8 cellular contexts compared by ENCODE assay signal in the genomic region with DNA sequence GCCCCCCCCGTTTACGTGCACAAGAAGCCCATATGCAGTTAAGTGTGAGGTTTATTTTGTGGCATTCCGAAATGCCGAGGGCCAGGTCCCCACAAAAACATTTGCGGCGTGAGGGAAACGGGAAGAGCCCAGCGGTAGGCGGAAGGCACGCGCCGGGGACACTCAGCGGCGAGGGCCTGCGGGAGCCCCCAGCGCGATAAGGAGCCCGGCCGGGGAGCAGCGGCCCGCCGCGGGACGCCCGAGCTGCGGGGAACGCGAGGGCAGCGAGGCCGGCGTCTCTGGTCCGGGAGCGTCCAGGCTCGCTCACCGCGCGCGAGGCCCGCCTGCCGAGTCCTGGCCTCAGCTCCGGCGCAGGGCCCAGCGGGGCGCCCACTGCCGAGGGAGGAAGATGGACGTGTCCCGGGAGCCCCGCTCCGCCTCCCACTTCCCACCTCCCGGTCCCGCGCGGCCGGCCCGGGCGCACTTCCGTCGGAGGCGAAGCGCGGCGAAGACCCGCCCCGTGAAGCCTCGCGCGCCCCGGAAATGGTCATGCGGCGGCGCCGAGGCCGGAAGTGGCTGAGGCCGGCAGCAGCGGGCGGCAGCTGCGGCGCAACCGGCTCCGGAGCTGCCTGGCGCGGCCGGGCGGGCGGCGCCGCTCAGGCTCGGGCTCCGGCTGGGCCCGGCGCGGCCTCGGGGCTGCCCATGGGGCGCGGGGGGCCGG. TPM values are rescaled to one million over a fixed set of nuclear protein-coding genes. Genes with fewer than 3 reads are reported as not detected.
DNase-seq lines count a peak whose midpoint lies in the region; ATAC-seq and TF ChIP-seq lines count a peak whose summit lies in the region.

A gene with protein sequence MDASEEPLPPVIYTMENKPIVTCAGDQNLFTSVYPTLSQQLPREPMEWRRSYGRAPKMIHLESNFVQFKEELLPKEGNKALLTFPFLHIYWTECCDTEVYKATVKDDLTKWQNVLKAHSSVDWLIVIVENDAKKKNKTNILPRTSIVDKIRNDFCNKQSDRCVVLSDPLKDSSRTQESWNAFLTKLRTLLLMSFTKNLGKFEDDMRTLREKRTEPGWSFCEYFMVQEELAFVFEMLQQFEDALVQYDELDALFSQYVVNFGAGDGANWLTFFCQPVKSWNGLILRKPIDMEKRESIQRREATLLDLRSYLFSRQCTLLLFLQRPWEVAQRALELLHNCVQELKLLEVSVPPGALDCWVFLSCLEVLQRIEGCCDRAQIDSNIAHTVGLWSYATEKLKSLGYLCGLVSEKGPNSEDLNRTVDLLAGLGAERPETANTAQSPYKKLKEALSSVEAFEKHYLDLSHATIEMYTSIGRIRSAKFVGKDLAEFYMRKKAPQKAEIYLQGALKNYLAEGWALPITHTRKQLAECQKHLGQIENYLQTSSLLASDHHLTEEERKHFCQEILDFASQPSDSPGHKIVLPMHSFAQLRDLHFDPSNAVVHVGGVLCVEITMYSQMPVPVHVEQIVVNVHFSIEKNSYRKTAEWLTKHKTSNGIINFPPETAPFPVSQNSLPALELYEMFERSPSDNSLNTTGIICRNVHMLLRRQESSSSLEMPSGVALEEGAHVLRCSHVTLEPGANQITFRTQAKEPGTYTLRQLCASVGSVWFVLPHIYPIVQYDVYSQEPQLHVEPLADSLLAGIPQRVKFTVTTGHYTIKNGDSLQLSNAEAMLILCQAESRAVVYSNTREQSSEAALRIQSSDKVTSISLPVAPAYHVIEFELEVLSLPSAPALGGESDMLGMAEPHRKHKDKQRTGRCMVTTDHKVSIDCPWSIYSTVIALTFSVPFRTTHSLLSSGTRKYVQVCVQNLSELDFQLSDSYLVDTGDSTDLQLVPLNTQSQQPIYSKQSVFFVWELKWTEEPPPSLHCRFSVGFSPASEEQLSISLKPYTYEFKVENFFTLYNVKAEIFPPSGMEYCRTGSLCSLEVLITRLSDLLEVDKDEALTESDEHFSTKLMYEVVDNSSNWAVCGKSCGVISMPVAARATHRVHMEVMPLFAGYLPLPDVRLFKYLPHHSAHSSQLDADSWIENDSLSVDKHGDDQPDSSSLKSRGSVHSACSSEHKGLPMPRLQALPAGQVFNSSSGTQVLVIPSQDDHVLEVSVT (plus strand): TSS at position 536 of the 700 bp plus-strand sequence. CDS start 185 bp downstream, outside the sequence.

- H3K27me3 Mint-ChIP-seq in natural killer cell treated with Interleukin-12 subunit alpha and Interleukin-12 subunit beta and Interleukin-15 and Interleukin-18, amount 100 ng/mL, for 72 hours, result no peaks in the 10 kb centered on the region

- peak within 1 kb of the TSS; percentile 99 for H3K4me3 Mint-ChIP-seq in natural killer cell treated with Interleukin-12 subunit alpha and Interleukin-12 subunit beta and Interleukin-15 and Interleukin-18, amount 100 ng/mL, for 72 hours

- H3K27ac ChIP-seq in RWPE1, result peak within 1 kb of the TSS; percentile 88

- no peaks in the 10 kb centered on the region for H3K9me3 Mint-ChIP-seq in natural killer cell treated with Interleukin-12 subunit alpha and Interleukin-12 subunit beta and Interleukin-15 and Interleukin-18, amount 100 ng/mL, for 72 hours

- peaks cover 45 to 49% of the 10 kb centered on the region in 2 donors for H3K4me1 Mint-ChIP-seq in natural killer cell treated with Interleukin-12 subunit alpha and Interleukin-12 subunit beta and Interleukin-15 and Interleukin-18, amount 100 ng/mL, for 72 hours (ENCODE audit: low read depth in 2 of 2)

- POLR2A ChIA-PET in RWPE1 (lab: Yijun Ruan, JAX; ENCODE audit: low non-redundant PET), result interaction anchor here (0.6 kb wide), 1 partner anchor 28 kb away, joined by 6 read pairs; no protein-coding TSS in a partner anchor

- H3K36me3 Mint-ChIP-seq in natural killer cell treated with Interleukin-12 subunit alpha and Interleukin-12 subunit beta and Interleukin-15 and Interleukin-18, amount 100 ng/mL, for 72 hours, result peaks cover 9% of the 10 kb centered on the region

- CTCF ChIA-PET in RWPE1 (lab: Yijun Ruan, JAX), result interaction anchor here (0.7 kb wide), 1 partner anchor 60 kb away, joined by 3 read pairs; no protein-coding TSS in a partner anchor

- peak within 1 kb of the TSS; percentile 93 to 95 for H3K27ac Mint-ChIP-seq in natural killer cell treated with Interleukin-12 subunit alpha and Interleukin-12 subunit beta and Interleukin-15 and Interleukin-18, amount 100 ng/mL, for 72 hours

- H3K4me3 ChIP-seq in Jurkat, Clone E6-1 (ENCODE audit: low read length), result peak within 1 kb of the TSS; percentile 83

- peak; percentile 66 for ATAC-seq in GM21528 (IDR thresholded peaks at IDR 0.05; ENCODE audit: low FRiP score, unreplicated experiment)
- peak; percentile 85 to 90 for ATAC-seq in natural killer cell treated with Interleukin-12 subunit alpha and Interleukin-12 subunit beta and Interleukin-15 and Interleukin-18, amount 100 ng/mL, for 72 hours

- DNase-seq in DMS153 treated with DMSO at 0.1 percent for 48 hours (lab: John Stamatoyannopoulos, UW; ENCODE audit: unreplicated experiment) (peak; percentile 41), RWPE1 (ENCODE audit: low spot score) (peak; percentile 75), fibroblast of peridontal ligament (ENCODE audit: extremely low read depth) (peak; percentile 72)
- peak; percentile 63 for DNase-seq in Jurkat, Clone E6-1 (ENCODE audit: low read depth, low spot score)
- DNase-seq in activated T-helper 9 cell treated with anti-CD3 and anti-CD28 coated beads, Interleukin-2, amount 50 U/mL, for 16 hours (ENCODE audit: low read depth), result peak; percentile 74
- DNase-seq in natural killer cell treated with Interleukin-12 subunit alpha and Interleukin-12 subunit beta and Interleukin-15 and Interleukin-18, amount 100 ng/mL, for 72 hours (ENCODE audit: low spot score), result peak; percentile 91
- DNase-seq in stimulated activated naive CD4-positive, alpha-beta T cell (lab: John Stamatoyannopoulos, UW), result peak; percentile 57 to 76 (median 68)

- TF ChIP-seq CTCF in RWPE1 (conservative IDR thresholded peaks at IDR 0.05; ENCODE audit: low read depth), result no peak

RNA-seq across cellular contexts. Expression of the gene that starts here (rescaled TPM):
- polyA plus RNA-seq in Jurkat, Clone E6-1 (2012; ENCODE audit: insufficient read depth, insufficient read length), result 26.3 TPM
- total RNA-seq in natural killer cell treated with Interleukin-12 subunit alpha and Interleukin-12 subunit beta and Interleukin-15 and Interleukin-18, amount 100 ng/mL, for 72 hours, result 100 to 1,000 TPM in 1 of 2 donors, 10 to 100 TPM in 1; 90.3 to 148 TPM

Comparison
In these comparisons a context has a peak if more than half of its experiments do, and no peak if none do; other contexts are left out.
1. Peak in every context shown above with its lines: DNase-seq, ATAC-seq, H3K4me3 ChIP-seq and H3K27ac ChIP-seq.
2. DNase-seq: peak in every context shown above with its lines; median percentile 91 in natural killer cell treated with Interleukin-12 subunit alpha and Interleukin-12 subunit beta and Interleukin-15 and Interleukin-18, amount 100 ng/mL, for 72 hours; 75 in RWPE1; 74 in activated T-helper 9 cell treated with anti-CD3 and anti-CD28 coated beads, Interleukin-2, amount 50 U/mL, for 16 hours; 72 in fibroblast of peridontal ligament; 68 in stimulated activated naive CD4-positive, alpha-beta T cell; 63 in Jurkat, Clone E6-1; 41 in DMS153 treated with DMSO at 0.1 percent for 48 hours.